Comparison of ENCODE assay signal across 11 cellular contexts in the genomic region with DNA sequence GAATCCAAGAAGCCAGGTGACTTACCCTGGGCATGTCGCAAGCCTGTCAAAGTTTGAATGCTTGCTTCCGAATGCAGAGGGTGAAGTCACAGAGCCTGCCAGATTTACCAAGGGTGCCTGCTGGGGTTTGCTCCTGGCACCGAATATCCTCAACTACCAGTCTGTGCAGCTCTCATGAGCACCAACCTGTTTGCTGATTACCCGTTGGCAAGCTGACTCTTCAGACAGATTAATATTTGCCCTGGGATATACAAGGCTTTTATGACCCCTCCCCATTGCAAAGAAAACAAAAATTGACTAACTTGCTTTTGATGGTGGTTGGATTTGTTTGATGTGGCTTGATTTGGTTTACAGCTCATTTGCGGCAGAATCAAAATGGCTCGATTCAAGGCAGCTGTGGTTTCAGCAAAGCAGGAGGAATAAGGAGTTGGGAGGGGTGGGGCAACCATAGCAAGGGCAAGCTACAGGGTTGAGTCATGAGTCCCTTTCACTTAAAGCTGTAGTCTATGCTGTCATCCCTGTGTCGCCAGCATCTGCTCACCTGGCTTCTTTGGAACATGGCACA.
DNase-seq lines count a peak whose midpoint lies in the region; FAIRE-seq and TF ChIP-seq lines count a peak whose summit lies in the region.
"Had no signal": no experiment of that assay in that cellular context is flagged by ENCODE, and none has a peak within 500 bp of the region (broad histone marks: within the 10 kb centered on the region; RNA-seq: fewer than 3 reads in every experiment).

No MANE protein-coding gene starts in this region.

- DNase-seq in GM12865 (ENCODE audit: low read depth), result peak; percentile 38
- peak in 4 of 5 donors; percentile 9 to 51 (median 18) for DNase-seq in T-helper 1 cell
- peak; percentile 89 for DNase-seq in astrocyte (ENCODE audit: low read depth)
- no peak for DNase-seq in smooth muscle cell (lab: John Stamatoyannopoulos, UW; ENCODE audit: unreplicated experiment)
- DNase-seq in GM20000 (ENCODE audit: low spot score), result no peak
- no peak for DNase-seq in D341Med (ENCODE audit: low spot score)
- no peak for DNase-seq in putamen (ENCODE audit: low spot score)
- DNase-seq in GM03348 (ENCODE audit: low spot score), result no peak
- DNase-seq: effector CD8-positive, alpha-beta T cell had no signal

- no peak overlapping the region for H3K27ac ChIP-seq in astrocyte (ENCODE audit: low read depth, low read length)
- H3K27ac ChIP-seq in smooth muscle cell (ENCODE audit: low read depth), result peak overlapping the region; percentile 72
- H3K27ac ChIP-seq: KMS-11 had no signal

- H3K4me3 Mint-ChIP-seq in astrocyte (ENCODE audit: unreplicated experiment), result no peak overlapping the region

- H3K27me3 ChIP-seq in astrocyte (ENCODE audit: insufficient read depth, low read length), result no peaks in the 10 kb centered on the region
- no peaks in the 10 kb centered on the region for H3K27me3 ChIP-seq in smooth muscle cell (ENCODE audit: low read depth)

- H3K27ac Mint-ChIP-seq in astrocyte (ENCODE audit: unreplicated experiment), result peak overlapping the region; percentile 51

- H3K9me3 ChIP-seq in astrocyte (ENCODE audit: insufficient read depth, low read depth, low read length) (no peaks in the 10 kb centered on the region), smooth muscle cell (replicated peaks; ENCODE audit: low read depth) (no peaks in the 10 kb centered on the region)

- H3K4me1 ChIP-seq in astrocyte (ENCODE audit: insufficient read depth, low read length), result peaks cover 18% of the 10 kb centered on the region
- no peaks in the 10 kb centered on the region for H3K4me1 ChIP-seq in smooth muscle cell (ENCODE audit: low read depth)

- H3K4me3 ChIP-seq in GM12865 (ENCODE audit: low read depth, low read length) (no peak overlapping the region), astrocyte (ENCODE audit: insufficient read depth, low read depth, low read length) (no peak overlapping the region), smooth muscle cell (no peak overlapping the region)
- H3K4me3 ChIP-seq: skin epidermis had no signal

- no peak for FAIRE-seq in astrocyte (lab: Jason Lieb, UNC)

- H3K36me3 Mint-ChIP-seq in astrocyte (ENCODE audit: low read depth, unreplicated experiment), result no peaks in the 10 kb centered on the region

- H3K9me3 Mint-ChIP-seq in astrocyte (ENCODE audit: unreplicated experiment), result peaks cover 4% of the 10 kb centered on the region

- no peaks in the 10 kb centered on the region for H3K27me3 Mint-ChIP-seq in astrocyte (ENCODE audit: low read depth, unreplicated experiment)

- H3K9ac ChIP-seq in astrocyte (ENCODE audit: low read length) (no peak overlapping the region), smooth muscle cell (ENCODE audit: low read depth) (no peak overlapping the region)
- H3K9ac ChIP-seq: KMS-11 had no signal

- H4K20me1 ChIP-seq in astrocyte (ENCODE audit: insufficient read depth, low read length) (no peaks in the 10 kb centered on the region), smooth muscle cell (ENCODE audit: low read depth) (no peaks in the 10 kb centered on the region)

- no peaks in the 10 kb centered on the region for H3F3A ChIP-seq in smooth muscle cell (ENCODE audit: low read depth)

- H3K4me2 ChIP-seq in astrocyte (ENCODE audit: low read length), result peak overlapping the region; percentile 65
- peak overlapping the region; percentile 46 for H3K4me2 ChIP-seq in smooth muscle cell
- H3K4me2 ChIP-seq: KMS-11 had no signal

- TF ChIP-seq CTCF in GM12865 (IDR thresholded peaks at IDR 0.05; ENCODE audit: insufficient read depth, low read depth, low read length, missing control alignments) (no peak), astrocyte (IDR thresholded peaks at IDR 0.05; ENCODE audit: insufficient read depth, low read depth, low read length) (no peak), smooth muscle cell (IDR thresholded peaks at IDR 0.05; ENCODE audit: borderline replicate concordance, insufficient read depth, poor library complexity, severe bottlenecking) (no peak), GM20000 (IDR thresholded peaks at IDR 0.05; ENCODE audit: extremely low read depth, missing control alignments) (no peak)

- no peaks in the 10 kb centered on the region for H3K79me2 ChIP-seq in astrocyte (ENCODE audit: insufficient read depth, low read length)
- H3K79me2 ChIP-seq in smooth muscle cell (ENCODE audit: low read depth), result no peaks in the 10 kb centered on the region

- 66% methylated on average over 7 of the region's 7 CpGs for WGBS in smooth muscle cell (ENCODE audit: low lambda C conversion rate)

- peaks cover 31% of the 10 kb centered on the region for H3K4me1 Mint-ChIP-seq in astrocyte (ENCODE audit: low read depth, unreplicated experiment)

- no peaks in the 10 kb centered on the region for H3K36me3 ChIP-seq in astrocyte (ENCODE audit: insufficient read depth, low read length)
- no peaks in the 10 kb centered on the region for H3K36me3 ChIP-seq in smooth muscle cell (ENCODE audit: low read depth)

- no peak overlapping the region for H2AFZ ChIP-seq in astrocyte (ENCODE audit: low read depth, low read length)
- no peak overlapping the region for H2AFZ ChIP-seq in smooth muscle cell (ENCODE audit: low read depth)

Comparison
In these comparisons a context has a peak if more than half of its experiments do, and no peak if none do; other contexts are left out.
1. DNase-seq: peak in GM12865 (single experiment), T-helper 1 cell (4 of 5) and astrocyte (single experiment); none in smooth muscle cell (single experiment), GM20000 (single experiment), D341Med (single experiment), putamen (single experiment) and GM03348 (single experiment).